12 cellular contexts compared by ENCODE assay signal in the genomic region with DNA sequence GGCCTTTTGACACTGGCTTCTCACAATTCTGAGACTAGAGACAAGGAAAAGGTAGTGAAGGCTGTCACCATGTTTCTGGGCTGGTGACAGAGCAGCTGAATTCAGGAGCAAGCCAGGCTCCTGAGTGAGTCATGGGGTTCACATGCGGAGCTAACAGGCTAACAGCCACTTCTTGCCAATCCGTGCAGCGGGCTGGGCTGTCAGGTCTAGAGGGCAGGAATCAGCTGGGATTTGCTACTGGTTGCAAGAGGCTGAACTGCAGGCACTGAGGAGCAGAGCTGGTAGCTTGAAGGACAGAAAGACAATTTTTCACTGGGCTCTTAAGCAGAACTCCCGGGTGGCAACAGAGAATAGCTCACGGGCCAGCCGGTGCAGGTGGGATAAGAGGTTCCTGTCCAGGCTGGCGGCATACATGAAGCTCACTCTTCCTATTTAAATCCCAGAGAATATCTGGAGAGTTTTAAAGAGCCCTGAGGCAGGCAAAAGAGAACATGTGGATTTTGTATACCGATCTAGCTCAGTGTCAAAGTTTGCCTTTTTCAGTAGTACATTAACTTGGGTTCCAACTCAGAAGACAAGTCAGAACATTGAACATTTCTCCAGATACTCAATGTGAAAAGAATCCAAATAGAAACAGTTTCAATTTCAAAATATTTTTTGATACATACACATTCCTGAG. TPM values are rescaled to one million over a fixed set of nuclear protein-coding genes. Genes with fewer than 3 reads are reported as not detected.
A peak's percentile ranks its signal among the peaks of the same experiment; 100 is the strongest.
DNase-seq lines count a peak whose midpoint lies in the region; ATAC-seq and TF ChIP-seq lines count a peak whose summit lies in the region.
"Had no signal": no experiment of that assay in that cellular context is flagged by ENCODE, and none has a peak within 500 bp of the region (broad histone marks: within the 10 kb centered on the region; RNA-seq: fewer than 3 reads in every experiment).

No MANE protein-coding gene starts in this region.

- H3K9me3 ChIP-seq in SK-N-MC (ENCODE audit: low read depth, low read length): no peaks in the 10 kb centered on the region

- H3K9ac ChIP-seq in SK-N-MC (ENCODE audit: insufficient read length): peak overlapping the region; percentile 72

- ATAC-seq in HG02623 (IDR thresholded peaks at IDR 0.05; ENCODE audit: unreplicated experiment): no peak
- ATAC-seq in HG03175 (IDR thresholded peaks at IDR 0.05; ENCODE audit: unreplicated experiment): no peak

- no peaks in the 10 kb centered on the region for H3K36me3 ChIP-seq in SK-N-MC (ENCODE audit: insufficient read depth, low read length)

- H3K4me1 Mint-ChIP-seq in neural crest cell: peaks cover 67% of the 10 kb centered on the region
- no peaks in the 10 kb centered on the region for H3K4me1 Mint-ChIP-seq in activated CD4-positive, alpha-beta T cell treated with anti-CD3 and anti-CD28 coated beads, Interleukin-2, amount 10 ng/mL, durations not matched to agents 7 days and 5 days

- H3K4me3 ChIP-seq in SK-N-MC: peak overlapping the region; percentile 78

- no peaks in the 10 kb centered on the region for H3K9me3 Mint-ChIP-seq in neural crest cell
- H3K9me3 Mint-ChIP-seq in activated CD4-positive, alpha-beta T cell treated with anti-CD3 and anti-CD28 coated beads, Interleukin-2, amount 10 ng/mL, durations not matched to agents 7 days and 5 days: no peaks in the 10 kb centered on the region

- POLR2A ChIA-PET in activated CD4-positive, alpha-beta T cell treated with anti-CD3 and anti-CD28 coated beads, Interleukin-2, amount 10 ng/mL, durations not matched to agents 7 days and 5 days (lab: Charles Lee): no interaction called here

- peak overlapping the region; percentile 12; the same call in 1 of the 2 replicates for H3K27ac ChIP-seq in SK-N-MC

- CTCF ChIA-PET in activated CD4-positive, alpha-beta T cell treated with anti-CD3 and anti-CD28 coated beads, Interleukin-2, amount 10 ng/mL, durations not matched to agents 7 days and 5 days (lab: Charles Lee): interaction anchor here (0.7 kb wide), 1 partner anchor 23 kb away, joined by 3 read pairs; no protein-coding TSS in a partner anchor

- H3K27me3 Mint-ChIP-seq in neural crest cell (ENCODE audit: low read depth): no peaks in the 10 kb centered on the region
- H3K27me3 Mint-ChIP-seq in activated CD4-positive, alpha-beta T cell treated with anti-CD3 and anti-CD28 coated beads, Interleukin-2, amount 10 ng/mL, durations not matched to agents 7 days and 5 days: peaks cover 24% of the 10 kb centered on the region

- no peaks in the 10 kb centered on the region for H3K36me3 Mint-ChIP-seq in neural crest cell (ENCODE audit: low read depth)
- no peaks in the 10 kb centered on the region for H3K36me3 Mint-ChIP-seq in activated CD4-positive, alpha-beta T cell treated with anti-CD3 and anti-CD28 coated beads, Interleukin-2, amount 10 ng/mL, durations not matched to agents 7 days and 5 days (ENCODE audit: low read depth)

- no peak for TF ChIP-seq CTCF in neural crest cell (conservative IDR thresholded peaks at IDR 0.05)

- H3K27ac Mint-ChIP-seq in neural crest cell (ENCODE audit: unreplicated experiment): peak overlapping the region; percentile 91
- H3K27ac Mint-ChIP-seq in activated CD4-positive, alpha-beta T cell treated with anti-CD3 and anti-CD28 coated beads, Interleukin-2, amount 10 ng/mL, durations not matched to agents 7 days and 5 days: no peak overlapping the region

- peak overlapping the region; percentile 93 for H3K4me3 Mint-ChIP-seq in neural crest cell
- no peak overlapping the region for H3K4me3 Mint-ChIP-seq in activated CD4-positive, alpha-beta T cell treated with anti-CD3 and anti-CD28 coated beads, Interleukin-2, amount 10 ng/mL, durations not matched to agents 7 days and 5 days

- DNase-seq in AG20443 (ENCODE audit: low spot score) (peak; percentile 86), SK-N-MC (ENCODE audit: low read depth, low spot score) (no peak), glomerular visceral epithelial cell (ENCODE audit: extremely low spot score) (peak; percentile 79), neural crest cell (ENCODE audit: low read depth, low spot score) (no peak), T-helper 9 cell (no peak)
- DNase-seq in activated CD4-positive, alpha-beta T cell treated with anti-CD3 and anti-CD28 coated beads, Interleukin-2, amount 10 ng/mL, durations not matched to agents 7 days and 5 days: no peak
- DNase-seq: activated CD4-positive, CD25-positive, alpha-beta regulatory T cell treated with anti-CD3 and anti-CD28 coated beads, Interleukin-2, amount 50 U/mL, for 72 hours; DND-41; effector CD8-positive, alpha-beta T cell; stimulated activated CD4-positive, alpha-beta T cell treated with anti-CD3 and anti-CD28 coated beads, Interleukin-15, amount 100 ng/mL, for 24 hours had no signal

RNA-seq across cellular contexts. Expression of a gene that starts 1.2 kb away (rescaled TPM):
- total RNA-seq in neural crest cell: 22.8 and 27.9 TPM in 2 replicates
- not detected for total RNA-seq in activated CD4-positive, alpha-beta T cell treated with anti-CD3 and anti-CD28 coated beads, Interleukin-2, amount 10 ng/mL, durations not matched to agents 7 days and 5 days

Comparison
In these comparisons a context has a peak if more than half of its experiments do, and no peak if none do; other contexts are left out.
1. DNase-seq: peak in AG20443 (single experiment) and glomerular visceral epithelial cell (single experiment); none in SK-N-MC (single experiment), neural crest cell (single experiment), activated CD4-positive, alpha-beta T cell treated with anti-CD3 and anti-CD28 coated beads, Interleukin-2, amount 10 ng/mL, durations not matched to agents 7 days and 5 days (single experiment) and T-helper 9 cell (single experiment).
2. RNA of a gene that starts 1.2 kb away (total RNA-seq): 22.8 to 27.9 TPM in neural crest cell; not detected in activated CD4-positive, alpha-beta T cell treated with anti-CD3 and anti-CD28 coated beads, Interleukin-2, amount 10 ng/mL, durations not matched to agents 7 days and 5 days; every median in the first group is over 10 times any median in the second.